ENCODE assay signal across 1 cellular context in genomic region chr9:133981958-133982681, GRCh38.
TF ChIP-seq lines count a peak whose summit lies in the region.

No MANE protein-coding gene starts in this region.

TF ChIP-seq in GM23338, 12 proteins besides CTCF, POLR2A, EP300 and RAD21:
- TF ChIP-seq ZNF331 (CRISPR knock-in tag; IDR thresholded peaks at IDR 0.05; ENCODE audit: low read depth): no peak
- no peak for TF ChIP-seq EZH2phosphoT487 (IDR thresholded peaks at IDR 0.05; ENCODE audit: unreplicated experiment)
- no peak for TF ChIP-seq NANOG (IDR thresholded peaks at IDR 0.05; ENCODE audit: borderline replicate concordance)
- TF ChIP-seq STAT1 (IDR thresholded peaks at IDR 0.05; ENCODE audit: unreplicated experiment): no peak
- TF ChIP-seq JUNB (IDR thresholded peaks at IDR 0.05; ENCODE audit: unreplicated experiment): no peak
- TF ChIP-seq ETS1 (IDR thresholded peaks at IDR 0.05): no peak
- no peak for TF ChIP-seq ZNF114 (CRISPR knock-in tag; IDR thresholded peaks at IDR 0.05)
- TF ChIP-seq EZH2 (IDR thresholded peaks at IDR 0.05; ENCODE audit: low read depth, unreplicated experiment): no peak
- TF ChIP-seq REST (IDR thresholded peaks at IDR 0.05; ENCODE audit: unreplicated experiment): no peak
- no peak for TF ChIP-seq POLR2AphosphoS5 (IDR thresholded peaks at IDR 0.05; ENCODE audit: low read depth)
- no peak for TF ChIP-seq CREB1 (CRISPR knock-in tag; IDR thresholded peaks at IDR 0.05; ENCODE audit: low read depth)
- no peak for TF ChIP-seq ZNF462 (CRISPR knock-in tag; IDR thresholded peaks at IDR 0.05)
